ENCODE assay signal across 15 cellular contexts in genomic region chr6:31037692-31038091, GRCh38. TPM values are rescaled to one million over a fixed set of nuclear protein-coding genes. Genes with fewer than 3 reads are reported as not detected.
DNase-seq lines count a peak whose midpoint lies in the region; ATAC-seq and TF ChIP-seq lines count a peak whose summit lies in the region.
"Had no signal": no experiment of that assay in that cellular context is flagged by ENCODE, and none has a peak within 500 bp of the region (broad histone marks: within the 10 kb centered on the region; RNA-seq: fewer than 3 reads in every experiment).

No MANE protein-coding gene starts in this region.

- intact Hi-C loops in spleen (cut with DNase I; ENCODE audit: low total_unique reads) = no loop called here

- no peaks in the 10 kb centered on the region for H3K9me3 ChIP-seq in spleen
- H3K9me3 ChIP-seq: A549 had no signal

- peaks cover 0 to 3% (median under 1%) of the 10 kb centered on the region in 6 donors for H3K4me1 ChIP-seq in spleen

- H3K27ac Mint-ChIP-seq in natural killer cell treated with Interleukin-12 subunit alpha and Interleukin-12 subunit beta and Interleukin-15 and Interleukin-18, amount 100 ng/mL, for 72 hours = no peak overlapping the region
- H3K27ac Mint-ChIP-seq: endodermal cell had no signal

- H3K36me3 ChIP-seq in spleen = no peaks in the 10 kb centered on the region

- H3K27ac ChIP-seq in spleen = no peak overlapping the region
- H3K27ac ChIP-seq: A549 had no signal

- no peak for TF ChIP-seq POLR2A in spleen (IDR thresholded peaks at IDR 0.05)

- TF ChIP-seq CTCF in epithelial cell of esophagus (IDR thresholded peaks at IDR 0.05; ENCODE audit: insufficient read depth, low read depth, low read length, missing control alignments) (no peak), spleen (IDR thresholded peaks at IDR 0.05 in 8 of 11, conservative IDR thresholded peaks at IDR 0.05 in 3 of 11) (no peak)

- H3K27me3 Mint-ChIP-seq in natural killer cell treated with Interleukin-12 subunit alpha and Interleukin-12 subunit beta and Interleukin-15 and Interleukin-18, amount 100 ng/mL, for 72 hours = peaks cover 31 to 54% of the 10 kb centered on the region in 2 donors

- H3K36me3 Mint-ChIP-seq in natural killer cell treated with Interleukin-12 subunit alpha and Interleukin-12 subunit beta and Interleukin-15 and Interleukin-18, amount 100 ng/mL, for 72 hours = no peaks in the 10 kb centered on the region
- H3K36me3 Mint-ChIP-seq: type B pancreatic cell had no signal

- H3K4me3 ChIP-seq in epithelial cell of esophagus (ENCODE audit: low read length) = no peak overlapping the region
- no peak overlapping the region for H3K4me3 ChIP-seq in spleen
- H3K4me3 ChIP-seq: A549 had no signal

- ATAC-seq in HG03039 (IDR thresholded peaks at IDR 0.05; ENCODE audit: unreplicated experiment) = no peak
- no peak for ATAC-seq in natural killer cell treated with Interleukin-12 subunit alpha and Interleukin-12 subunit beta and Interleukin-15 and Interleukin-18, amount 100 ng/mL, for 72 hours
- ATAC-seq: A549 had no signal

- DNase-seq in AG08395 (ENCODE audit: low spot score) (peak; percentile 82), M059J (ENCODE audit: low read depth) (peak; percentile 47), epithelial cell of esophagus (ENCODE audit: low read depth) (peak; percentile 47), middle frontal gyrus (ENCODE audit: extremely low spot score, low spot score) (peak; percentile 60), spleen (no peak), KBM-7 (no peak)
- DNase-seq in natural killer cell treated with Interleukin-12 subunit alpha and Interleukin-12 subunit beta and Interleukin-15 and Interleukin-18, amount 100 ng/mL, for 72 hours (ENCODE audit: low spot score) = no peak
- DNase-seq: endodermal cell, NCI-H146, Right ventricle myocardium superior had no signal

- H3K27me3 ChIP-seq in spleen (replicated peaks in 1 of 7) = no peaks in the 10 kb centered on the region

- no peaks in the 10 kb centered on the region for H3K9me3 Mint-ChIP-seq in natural killer cell treated with Interleukin-12 subunit alpha and Interleukin-12 subunit beta and Interleukin-15 and Interleukin-18, amount 100 ng/mL, for 72 hours
- H3K9me3 Mint-ChIP-seq: endodermal cell, type B pancreatic cell had no signal

- 49 to 63% (median 50%) methylated on average over 3 of the region's 3 CpGs for WGBS in spleen, 5 donors

- H3K4me1 Mint-ChIP-seq in natural killer cell treated with Interleukin-12 subunit alpha and Interleukin-12 subunit beta and Interleukin-15 and Interleukin-18, amount 100 ng/mL, for 72 hours (ENCODE audit: low read depth in 2 of 2) = peaks cover 0 to 6% of the 10 kb centered on the region in 2 donors

- in situ Hi-C loops in KBM-7 (cut with MboI; ENCODE audit: low pct_unique_long_range_greater_than_20kb, low sequenced_read_pairs) = loop anchor here (25.0 kb wide), 1 partner anchor 100 kb away; the partner anchor contains the start of genes MUCL3 and SFTA2

- no peak overlapping the region for H3K4me3 Mint-ChIP-seq in natural killer cell treated with Interleukin-12 subunit alpha and Interleukin-12 subunit beta and Interleukin-15 and Interleukin-18, amount 100 ng/mL, for 72 hours
- H3K4me3 Mint-ChIP-seq: endodermal cell had no signal

RNA-seq across cellular contexts. Expression of gene MUC22, which starts 27.4 kb away (rescaled TPM):
- not detected in 2 replicates for total RNA-seq in M059J (2014; rRNA removed; shearing (Covaris generic))
- not detected for total RNA-seq in spleen
- polyA plus RNA-seq in spleen = not detected
- total RNA-seq in natural killer cell treated with Interleukin-12 subunit alpha and Interleukin-12 subunit beta and Interleukin-15 and Interleukin-18, amount 100 ng/mL, for 72 hours = not detected
- total RNA-seq: endodermal cell, mononuclear cell had no signal
- polyA plus RNA-seq: A549, adipose tissue had no signal

RNA-seq across cellular contexts. Expression of gene MUC21, which starts 54.2 kb away (rescaled TPM):
- total RNA-seq in M059J (2014; rRNA removed; shearing (Covaris generic)) = not detected in 2 replicates
- total RNA-seq in spleen = not detected
- polyA plus RNA-seq in spleen = under 1 TPM; 0.02 to 0.64 (median 0.05) TPM
- total RNA-seq in natural killer cell treated with Interleukin-12 subunit alpha and Interleukin-12 subunit beta and Interleukin-15 and Interleukin-18, amount 100 ng/mL, for 72 hours = not detected
- total RNA-seq: endodermal cell, mononuclear cell, Right ventricle myocardium superior had no signal
- polyA plus RNA-seq: A549 had no signal

Comparison
In these comparisons a context has a peak if more than half of its experiments do, and no peak if none do; other contexts are left out.
1. DNase-seq: peak in AG08395 (single experiment), M059J (single experiment), epithelial cell of esophagus (single experiment) and middle frontal gyrus (single experiment); none in spleen (single experiment), natural killer cell treated with Interleukin-12 subunit alpha and Interleukin-12 subunit beta and Interleukin-15 and Interleukin-18, amount 100 ng/mL, for 72 hours (single experiment) and KBM-7 (single experiment).